ENCODE assay signal across 11 cellular contexts in genomic region chr1:203996126-203996525, GRCh38.
DNase-seq lines count a peak whose midpoint lies in the region; ATAC-seq and TF ChIP-seq lines count a peak whose summit lies in the region.
"Had no signal": no experiment of that assay in that cellular context is flagged by ENCODE, and none has a peak within 500 bp of the region (broad histone marks: within the 10 kb centered on the region; RNA-seq: fewer than 3 reads in every experiment).

No MANE protein-coding gene starts in this region.

- H3K27ac Mint-ChIP-seq in GM23338 (no peak overlapping the region), endodermal cell (peak overlapping the region; percentile 96)
- H3K27ac Mint-ChIP-seq: stimulated activated naive CD8-positive, alpha-beta T cell treated with anti-CD3 and anti-CD28 coated beads, Interleukin-15, Interleukin-2, amounts not matched to agents 100 ng/mL and 50 ng/mL, for 24 hours had no signal

- TF ChIP-seq CTCF in GM23338 (conservative IDR thresholded peaks at IDR 0.05; ENCODE audit: low read depth in 2 of 2), result no peak
- TF ChIP-seq CTCF in endodermal cell (conservative IDR thresholded peaks at IDR 0.05), result no peak

- H3K4me2 ChIP-seq in GM23338, result peak overlapping the region; percentile 71

- peak; percentile 86 for DNase-seq in GM23338 (ENCODE audit: low spot score)
- DNase-seq in NCI-H2029 treated with DMSO at 0.1 percent for 48 hours (lab: John Stamatoyannopoulos, UW), result peak; percentile 24
- peak; percentile 82 for DNase-seq in endodermal cell
- peak; percentile 18 for DNase-seq in occipital lobe (lab: John Stamatoyannopoulos, UW)
- no peak for DNase-seq in T1000 (lab: John Stamatoyannopoulos, UW)
- no peak for DNase-seq in HUDEP-2 (lab: John Stamatoyannopoulos, UW; ENCODE audit: unreplicated experiment in 76 of 76)
- DNase-seq: colonic mucosa; stimulated activated CD4-positive, alpha-beta T cell treated with anti-CD3 and anti-CD28 coated beads, Interleukin-12 subunit alpha, Interleukin-12 subunit beta, amount 100 ng/mL, for 4 hours had no signal

- H3K36me3 ChIP-seq in GM23338 (ENCODE audit: insufficient read depth) (no peaks in the 10 kb centered on the region), endodermal cell (ENCODE audit: control insufficient read depth, insufficient read depth, low read length) (no peaks in the 10 kb centered on the region)
- H3K36me3 ChIP-seq: colonic mucosa had no signal

- peaks cover 9% of the 10 kb centered on the region for H3K36me3 Mint-ChIP-seq in GM23338 (ENCODE audit: low read depth)
- no peaks in the 10 kb centered on the region for H3K36me3 Mint-ChIP-seq in endodermal cell (ENCODE audit: low read depth)

- H3K4me3 ChIP-seq in GM23338 (peak overlapping the region; percentile 36), endodermal cell (ENCODE audit: low read length) (no peak overlapping the region)
- H3K4me3 ChIP-seq: colonic mucosa had no signal

- H3K9ac ChIP-seq in endodermal cell (ENCODE audit: extremely low read depth, low read length, poor library complexity, severe bottlenecking), result no peak overlapping the region

- 38% methylated on average over 4 of the region's 4 CpGs; no CpG with 5 or more reads in 1 of the 2 experiments for WGBS in endodermal cell (ENCODE audit: insufficient coverage in 1 of 2, insufficient read length in 1 of 2), 2 experiments

- peaks cover 13% of the 10 kb centered on the region for H3K9me3 Mint-ChIP-seq in GM23338
- H3K9me3 Mint-ChIP-seq in endodermal cell, result peaks cover 8% of the 10 kb centered on the region
- H3K9me3 Mint-ChIP-seq: stimulated activated naive CD8-positive, alpha-beta T cell treated with anti-CD3 and anti-CD28 coated beads, Interleukin-15, Interleukin-2, amounts not matched to agents 100 ng/mL and 50 ng/mL, for 24 hours had no signal

- H3K4me1 Mint-ChIP-seq in GM23338 (peaks cover 38% of the 10 kb centered on the region), endodermal cell (peaks cover 32% of the 10 kb centered on the region)

- peak; percentile 79 for ATAC-seq in GM23338
- ATAC-seq in GM18867 (IDR thresholded peaks at IDR 0.05; ENCODE audit: unreplicated experiment), result no peak
- no peak for ATAC-seq in GM19035 (IDR thresholded peaks at IDR 0.05; ENCODE audit: unreplicated experiment)

- no peaks in the 10 kb centered on the region for H3K9me2 ChIP-seq in GM23338 (ENCODE audit: insufficient read depth)

- H3K27me3 Mint-ChIP-seq in GM23338 (ENCODE audit: insufficient read depth, low read depth, poor library complexity), result peaks cover 15% of the 10 kb centered on the region
- H3K27me3 Mint-ChIP-seq in endodermal cell (ENCODE audit: insufficient read depth), result peaks cover 3% of the 10 kb centered on the region

- H3K27me3 ChIP-seq in GM23338 (ENCODE audit: insufficient read depth), result peaks cover 31% of the 10 kb centered on the region
- H3K27me3 ChIP-seq in endodermal cell (ENCODE audit: control insufficient read depth, insufficient read depth, low read length, poor library complexity, severe bottlenecking), result no peaks in the 10 kb centered on the region
- H3K27me3 ChIP-seq: colonic mucosa had no signal

- H3K4me3 Mint-ChIP-seq in GM23338 (no peak overlapping the region; the same call in 2 of the 3 replicates), endodermal cell (peak overlapping the region; percentile 44)
- H3K4me3 Mint-ChIP-seq: stimulated activated naive CD8-positive, alpha-beta T cell treated with anti-CD3 and anti-CD28 coated beads, Interleukin-15, Interleukin-2, amounts not matched to agents 100 ng/mL and 50 ng/mL, for 24 hours had no signal

- peaks cover 51% of the 10 kb centered on the region for H3K4me1 ChIP-seq in GM23338 (ENCODE audit: insufficient read depth)
- H3K4me1 ChIP-seq in endodermal cell (ENCODE audit: control insufficient read depth, insufficient read depth, low read length), result peaks cover 9% of the 10 kb centered on the region

- H3K27ac ChIP-seq in GM23338 (ENCODE audit: low read depth) (no peak overlapping the region), endodermal cell (ENCODE audit: low read depth, low read length) (peak overlapping the region; percentile 98)
- H3K27ac ChIP-seq: colonic mucosa had no signal

- peaks cover 13% of the 10 kb centered on the region for H3K9me3 ChIP-seq in endodermal cell (ENCODE audit: control insufficient read depth, low read length)
- H3K9me3 ChIP-seq: colonic mucosa had no signal

- H3F3A ChIP-seq in GM23338 (replicated peaks; ENCODE audit: low read depth), result no peaks in the 10 kb centered on the region

- no peaks in the 10 kb centered on the region for H3K79me2 ChIP-seq in GM23338 (replicated peaks; ENCODE audit: insufficient read depth)

- no peak overlapping the region for H2AFZ ChIP-seq in GM23338

- H4K20me1 ChIP-seq in GM23338 (replicated peaks; ENCODE audit: insufficient read depth), result no peaks in the 10 kb centered on the region

TF ChIP-seq in GM23338, 12 proteins besides CTCF, POLR2A, EP300 and RAD21:
- TF ChIP-seq ZNF331 (CRISPR knock-in tag; IDR thresholded peaks at IDR 0.05; ENCODE audit: low read depth) (no peak), ZNF462 (CRISPR knock-in tag; IDR thresholded peaks at IDR 0.05) (peak; percentile 64; the same call in 1 of the 2 replicates), ETS1 (IDR thresholded peaks at IDR 0.05) (no peak), EZH2 (IDR thresholded peaks at IDR 0.05; ENCODE audit: low read depth, unreplicated experiment) (no peak)

Comparison
In these comparisons a context has a peak if more than half of its experiments do, and no peak if none do; other contexts are left out.
1. DNase-seq: peak in GM23338 (single experiment), NCI-H2029 treated with DMSO at 0.1 percent for 48 hours (single experiment), endodermal cell (single experiment) and occipital lobe (single experiment); none in T1000 (single experiment) and HUDEP-2 (0 of 76).